Comparison of ENCODE assay signal across 8 cellular contexts in the genomic region with DNA sequence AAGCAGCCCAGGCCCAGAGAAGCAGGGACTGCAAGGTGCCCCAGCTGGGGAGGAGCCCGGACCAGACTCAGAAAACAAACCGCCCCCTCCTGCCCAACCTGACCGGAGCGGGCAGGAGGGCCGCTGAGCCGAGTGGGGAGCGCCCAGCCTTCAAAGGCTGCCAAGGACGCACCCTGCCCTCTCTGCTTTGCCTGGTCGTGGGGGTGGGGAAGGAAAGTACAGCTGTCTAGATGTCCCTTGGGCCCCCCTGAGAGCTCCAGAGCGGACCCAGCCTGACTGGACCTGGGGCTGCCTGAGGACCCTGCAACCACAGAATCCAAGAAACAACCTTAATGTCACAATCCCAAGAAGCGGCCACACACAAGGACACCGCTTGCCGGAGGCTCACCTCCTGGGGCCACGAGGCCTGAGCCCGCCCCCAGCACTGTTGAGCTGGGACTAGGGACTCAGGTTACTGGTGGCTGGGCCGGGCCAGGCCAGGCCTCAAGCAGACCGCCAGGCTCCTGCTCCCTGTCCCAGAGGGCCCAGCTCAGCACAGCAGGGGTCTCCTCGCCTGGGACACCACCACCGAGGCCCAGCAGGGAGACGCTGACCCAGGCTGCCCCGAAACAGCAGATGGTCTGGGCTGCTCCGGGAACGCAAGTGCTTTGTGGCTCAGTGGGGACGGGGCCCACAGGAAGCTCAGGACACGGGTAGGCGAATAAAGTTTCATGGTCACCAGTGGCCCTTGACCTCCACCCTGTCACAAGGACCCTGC. TPM values are rescaled to one million over a fixed set of nuclear protein-coding genes. Genes with fewer than 3 reads are reported as not detected.
DNase-seq lines count a peak whose midpoint lies in the region; ATAC-seq and TF ChIP-seq lines count a peak whose summit lies in the region.

No MANE protein-coding gene starts in this region.

- peaks cover 28 to 61% of the 10 kb centered on the region in 2 donors for H3K4me1 ChIP-seq in thoracic aorta (ENCODE audit: control insufficient read depth in 1 of 2, low read depth in 2 of 2)

- H3K27me3 ChIP-seq in HL-60 (ENCODE audit: insufficient read depth, poor library complexity, severe bottlenecking) (peaks cover 13% of the 10 kb centered on the region), thoracic aorta (replicated peaks; ENCODE audit: insufficient read depth) (no peaks in the 10 kb centered on the region)

- ATAC-seq in thoracic aorta (ENCODE audit: insufficient number of reproducible peaks, low FRiP score, low read depth): no peak
- no peak for ATAC-seq in GM19467 (IDR thresholded peaks at IDR 0.05; ENCODE audit: unreplicated experiment)
- ATAC-seq in HG03196 (IDR thresholded peaks at IDR 0.05; ENCODE audit: unreplicated experiment): no peak

- H3K4me3 ChIP-seq in HL-60 (replicated peaks; ENCODE audit: insufficient read depth, low read length) (peak overlapping the region; percentile 71), astrocyte of the cerebellum (ENCODE audit: low read depth, low read length) (peak overlapping the region; percentile 66), thoracic aorta (peak overlapping the region; percentile 79)

- no peaks in the 10 kb centered on the region for H3K36me3 ChIP-seq in thoracic aorta

- no peaks in the 10 kb centered on the region for H3K9me3 ChIP-seq in thoracic aorta

- in situ Hi-C loops in astrocyte of the cerebellum (cut with HindIII; ENCODE audit: low sequenced_read_pairs): no loop called here

- TF ChIP-seq CTCF in 22Rv1 (IDR thresholded peaks at IDR 0.05): no peak
- TF ChIP-seq CTCF in HL-60 (IDR thresholded peaks at IDR 0.05; ENCODE audit: insufficient read depth, low read length): no peak
- TF ChIP-seq CTCF in astrocyte of the cerebellum (IDR thresholded peaks at IDR 0.05; ENCODE audit: low read depth, low read length, missing control alignments): no peak
- no peak for TF ChIP-seq CTCF in thoracic aorta (IDR thresholded peaks at IDR 0.05)

- peak overlapping the region; percentile 88 for H3K27ac ChIP-seq in 22Rv1
- H3K27ac ChIP-seq in HL-60 (replicated peaks): no peak overlapping the region; the same call in 1 of the 2 replicates
- peak overlapping the region in 1 of 2 donors; percentile 20 for H3K27ac ChIP-seq in thoracic aorta

- DNase-seq in HL-60 (ENCODE audit: low read depth in 1 of 2, low spot score in 1 of 2) (no peak), astrocyte of the cerebellum (ENCODE audit: low read depth) (no peak), kidney tubule cell (ENCODE audit: low spot score) (peak; percentile 62), thoracic aorta (ENCODE audit: low spot score) (no peak), NCI-H146 treated with DMSO at 0.1 percent for 48 hours (lab: John Stamatoyannopoulos, UW; ENCODE audit: unreplicated experiment) (no peak)

RNA-seq across cellular contexts. Expression of gene DVL1, which starts 1.4 kb away (rescaled TPM):
- 100 to 1,000 TPM in 1 of 2 donors, 10 to 100 TPM in 1; 66.2 to 101 TPM for total RNA-seq in thoracic aorta

RNA-seq across cellular contexts. Expression of gene MXRA8, which starts 10.5 kb away (rescaled TPM):
- 100 to 1,000 TPM; 239 to 326 TPM for total RNA-seq in thoracic aorta

RNA-seq across cellular contexts. Expression of gene TAS1R3, which starts 16.8 kb away (rescaled TPM):
- under 1 TPM in 1 of 2 donors, not detected in 1; 0.14 TPM for total RNA-seq in thoracic aorta

RNA-seq across cellular contexts. Expression of gene CPTP, which starts 23.2 kb away (rescaled TPM):
- total RNA-seq in thoracic aorta: 10 to 100 TPM; 16.4 to 26.3 TPM

RNA-seq across cellular contexts. Expression of gene INTS11, which starts 23.4 kb away (rescaled TPM):
- 100 to 1,000 TPM; 192 to 195 TPM for total RNA-seq in thoracic aorta
